In the genomic region with DNA sequence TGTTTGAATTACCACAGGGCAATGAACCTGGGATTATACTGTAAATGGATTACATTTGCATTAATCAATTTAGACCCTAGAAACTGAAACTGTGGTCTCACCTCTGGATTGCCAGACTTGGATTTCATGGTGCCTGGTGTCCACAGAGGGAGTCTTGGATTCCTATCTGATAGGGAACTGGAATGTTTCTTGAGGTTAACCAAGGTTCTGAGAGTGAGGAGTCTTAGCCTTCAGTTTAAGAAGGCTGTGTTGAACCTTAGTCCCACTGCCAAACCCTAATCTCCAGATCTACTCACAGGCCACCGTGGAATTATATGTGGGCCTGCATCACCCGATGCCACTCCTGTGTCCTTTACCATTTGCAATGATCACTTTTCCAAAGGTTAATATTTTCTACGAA, we compare ENCODE assay signal across 20 cellular contexts.
DNase-seq lines count a peak whose midpoint lies in the region; ATAC-seq and TF ChIP-seq lines count a peak whose summit lies in the region.
"Had no signal": no experiment of that assay in that cellular context is flagged by ENCODE, and none has a peak within 500 bp of the region (broad histone marks: within the 10 kb centered on the region; RNA-seq: fewer than 3 reads in every experiment).

No MANE protein-coding gene starts in this region.

- intact Hi-C loops in left cardiac atrium (cut with DNase I) = no loop called here

- no peak for TF ChIP-seq CTCF in AG10803 (conservative IDR thresholded peaks at IDR 0.05; ENCODE audit: low read length)
- no peak for TF ChIP-seq CTCF in fibroblast of villous mesenchyme (IDR thresholded peaks at IDR 0.05; ENCODE audit: insufficient read depth, low read depth, low read length)

- H3K4me3 ChIP-seq in AG10803 (ENCODE audit: low read length) (no peak overlapping the region), fibroblast of villous mesenchyme (ENCODE audit: low read depth, low read length) (no peak overlapping the region)
- H3K4me3 ChIP-seq: GM12878, MG63, SJSA1 had no signal

- ATAC-seq in left cardiac atrium = no peak
- ATAC-seq: GM12878, Right ventricle myocardium inferior had no signal

- DNase-seq in AG10803 (ENCODE audit: low read depth) (peak; percentile 20), M059J (ENCODE audit: low read depth) (peak; percentile 64), astrocyte of the hippocampus (ENCODE audit: low read depth, low spot score) (peak; percentile 72), fibroblast of villous mesenchyme (ENCODE audit: low read depth) (peak; percentile 35), OCI-M2 (lab: John Stamatoyannopoulos, UW; ENCODE audit: unreplicated experiment) (no peak), left cardiac atrium (no peak), Ammon's horn (ENCODE audit: low spot score) (no peak), kidney tubule cell (ENCODE audit: low spot score) (no peak)
- DNase-seq: CD4-positive, CD25-positive, alpha-beta regulatory T cell; GOT3; HCEC 1CT; Karpas-422; MG63; NCI-H1417 treated with DMSO at 0.1 percent for 48 hours; NCI-H187 treated with DMSO at 0.1 percent for 48 hours; NCI-H510A; NCI-H748 treated with DMSO at 0.1 percent for 48 hours had no signal

Comparison
In these comparisons a context has a peak if more than half of its experiments do, and no peak if none do; other contexts are left out.
1. DNase-seq: peak in AG10803 (single experiment), M059J (single experiment), astrocyte of the hippocampus (single experiment) and fibroblast of villous mesenchyme (single experiment); none in OCI-M2 (single experiment), left cardiac atrium (single experiment), Ammon's horn (single experiment) and kidney tubule cell (single experiment).